8 cellular contexts compared by ENCODE assay signal in the genomic region with DNA sequence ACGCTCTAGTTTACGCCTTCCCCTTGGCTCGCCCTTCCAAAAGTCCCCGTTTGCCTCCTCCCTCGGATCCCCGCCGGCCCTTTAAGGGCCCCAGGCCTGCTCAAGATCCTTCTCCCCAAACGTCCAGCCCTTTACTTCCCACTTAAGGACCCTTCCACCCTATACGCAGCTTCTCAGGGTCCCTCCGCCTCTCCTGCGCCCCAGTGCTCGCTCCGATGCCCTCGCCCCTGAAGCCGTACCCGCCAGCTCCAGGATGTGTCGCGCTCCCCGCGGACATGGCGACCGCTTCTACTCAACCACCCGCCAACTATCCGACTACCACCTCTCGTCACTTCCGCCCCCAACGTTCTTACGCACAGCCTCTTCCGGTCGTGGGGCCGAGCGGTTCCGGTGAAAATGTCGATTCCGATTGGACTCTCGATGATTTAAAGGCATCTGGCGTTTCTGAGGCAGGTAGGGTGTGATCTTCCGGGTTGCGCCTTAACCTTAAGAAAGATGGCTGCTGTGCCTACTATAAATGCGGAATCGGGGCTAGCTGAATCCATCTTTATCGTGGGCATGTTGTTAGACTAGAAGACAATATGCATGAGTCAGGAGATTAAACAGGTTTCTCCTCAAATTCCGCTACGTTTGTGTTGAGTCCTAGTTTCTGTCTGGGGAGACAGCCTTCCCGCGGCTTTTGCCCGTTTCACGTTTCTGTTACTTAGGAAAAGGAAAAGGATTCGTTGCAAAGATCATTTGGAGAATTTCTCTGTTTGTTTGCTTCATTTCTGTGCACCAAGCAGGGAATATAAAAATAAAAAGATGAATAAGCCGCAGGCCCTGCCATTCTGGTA. TPM values are rescaled to one million over a fixed set of nuclear protein-coding genes. Genes with fewer than 3 reads are reported as not detected.
DNase-seq lines count a peak whose midpoint lies in the region; ATAC-seq and TF ChIP-seq lines count a peak whose summit lies in the region.

A gene (minus strand): TSS at position 317 of the 836 bp plus-strand sequence. CDS start 40 bp downstream, at position 277.

- H3K27ac Mint-ChIP-seq in activated T-cell treated with anti-CD3 and anti-CD28 coated beads, Interleukin-2, amount 50 U/mL, for 24 hours, result no peak within 1 kb of the TSS

- no peak for TF ChIP-seq EP300 in esophagus muscularis mucosa (IDR thresholded peaks at IDR 0.05)

- H3K36me3 Mint-ChIP-seq in activated T-cell treated with anti-CD3 and anti-CD28 coated beads, Interleukin-2, amount 50 U/mL, for 24 hours (ENCODE audit: low read depth), result peaks cover 4% of the 10 kb centered on the region

- H3K4me1 Mint-ChIP-seq in activated T-cell treated with anti-CD3 and anti-CD28 coated beads, Interleukin-2, amount 50 U/mL, for 24 hours (ENCODE audit: low read depth), result peaks cover 37% of the 10 kb centered on the region

- H3K9me3 ChIP-seq in esophagus muscularis mucosa (no peaks in the 10 kb centered on the region), muscle layer of duodenum (ENCODE audit: control insufficient read depth in 1 of 2, low read length in 2 of 2) (no peaks in the 10 kb centered on the region)

- DNase-seq in DMS79 (lab: John Stamatoyannopoulos, UW), result peak; percentile 99
- DNase-seq in KBM-7, result peak; percentile 99
- DNase-seq in activated T-cell treated with anti-CD3 and anti-CD28 coated beads, Interleukin-2, amount 50 U/mL, for 24 hours, result peak; percentile 91
- DNase-seq in esophagus muscularis mucosa (ENCODE audit: extremely low spot score), result peak; percentile 99
- peak; percentile 87 to 90 for DNase-seq in stimulated activated CD8-positive, alpha-beta memory T cell treated with anti-CD3 and anti-CD28 coated beads, Interleukin-7, amount 100 ng/mL, for 48 hours (ENCODE audit: extremely low read depth in 1 of 2, low read depth in 1 of 2)

- H3K9me3 Mint-ChIP-seq in activated T-cell treated with anti-CD3 and anti-CD28 coated beads, Interleukin-2, amount 50 U/mL, for 24 hours, result no peaks in the 10 kb centered on the region

- H3K27me3 Mint-ChIP-seq in activated T-cell treated with anti-CD3 and anti-CD28 coated beads, Interleukin-2, amount 50 U/mL, for 24 hours, result no peaks in the 10 kb centered on the region

- in situ Hi-C loops in KBM-7 (cut with MboI; ENCODE audit: low pct_unique_long_range_greater_than_20kb, low sequenced_read_pairs), result no loop called here

- ATAC-seq in GM21717 (IDR thresholded peaks at IDR 0.05; ENCODE audit: unreplicated experiment), result peak; percentile 82

- TF ChIP-seq CTCF in esophagus muscularis mucosa (IDR thresholded peaks at IDR 0.05), result peak in 2 of 3 experiments; percentile 11 to 27

- intact Hi-C loops in esophagus muscularis mucosa (cut with DNase I), result no loop called here

- WGBS in esophagus muscularis mucosa, result under 1% methylated on average over 49 of the region's 50 CpGs

- TF ChIP-seq POLR2A in esophagus muscularis mucosa (IDR thresholded peaks at IDR 0.05; ENCODE audit: low read depth), result peak; percentile 95

- H3K4me1 ChIP-seq in esophagus muscularis mucosa (peaks cover 54 to 68% (median 65%) of the 10 kb centered on the region in 4 donors), muscle layer of duodenum (ENCODE audit: control insufficient read depth in 1 of 2, insufficient read depth in 2 of 2, low read length in 2 of 2) (peaks cover 21 to 48% of the 10 kb centered on the region in 2 donors)

- H3K27me3 ChIP-seq in esophagus muscularis mucosa (no peaks in the 10 kb centered on the region), muscle layer of duodenum (ENCODE audit: low read depth, low read length) (no peaks in the 10 kb centered on the region)

- H3K27ac ChIP-seq in esophagus muscularis mucosa (replicated peaks in 1 of 4), result peak within 1 kb of the TSS; percentile 85 to 94 (median 88)
- peak within 1 kb of the TSS; percentile 94 for H3K27ac ChIP-seq in muscle layer of duodenum (ENCODE audit: low read length)

- H3K4me3 ChIP-seq in esophagus muscularis mucosa, result peak within 1 kb of the TSS; percentile 61 to 85 (median 76)
- H3K4me3 ChIP-seq in muscle layer of duodenum (ENCODE audit: low read depth in 1 of 2, low read length in 2 of 2), result peak within 1 kb of the TSS; percentile 75 to 99

- H3K36me3 ChIP-seq in esophagus muscularis mucosa (peaks cover 13 to 43% (median 31%) of the 10 kb centered on the region in 4 donors), muscle layer of duodenum (ENCODE audit: control insufficient read depth in 1 of 2, insufficient read depth in 2 of 2, low read length in 2 of 2) (peaks cover 12 to 14% of the 10 kb centered on the region in 2 donors)

- no peak within 1 kb of the TSS for H3K4me3 Mint-ChIP-seq in activated T-cell treated with anti-CD3 and anti-CD28 coated beads, Interleukin-2, amount 50 U/mL, for 24 hours

TF ChIP-seq in PFSK-1, 5 proteins besides CTCF, POLR2A, EP300 and RAD21:
- TF ChIP-seq, protein P1, sequence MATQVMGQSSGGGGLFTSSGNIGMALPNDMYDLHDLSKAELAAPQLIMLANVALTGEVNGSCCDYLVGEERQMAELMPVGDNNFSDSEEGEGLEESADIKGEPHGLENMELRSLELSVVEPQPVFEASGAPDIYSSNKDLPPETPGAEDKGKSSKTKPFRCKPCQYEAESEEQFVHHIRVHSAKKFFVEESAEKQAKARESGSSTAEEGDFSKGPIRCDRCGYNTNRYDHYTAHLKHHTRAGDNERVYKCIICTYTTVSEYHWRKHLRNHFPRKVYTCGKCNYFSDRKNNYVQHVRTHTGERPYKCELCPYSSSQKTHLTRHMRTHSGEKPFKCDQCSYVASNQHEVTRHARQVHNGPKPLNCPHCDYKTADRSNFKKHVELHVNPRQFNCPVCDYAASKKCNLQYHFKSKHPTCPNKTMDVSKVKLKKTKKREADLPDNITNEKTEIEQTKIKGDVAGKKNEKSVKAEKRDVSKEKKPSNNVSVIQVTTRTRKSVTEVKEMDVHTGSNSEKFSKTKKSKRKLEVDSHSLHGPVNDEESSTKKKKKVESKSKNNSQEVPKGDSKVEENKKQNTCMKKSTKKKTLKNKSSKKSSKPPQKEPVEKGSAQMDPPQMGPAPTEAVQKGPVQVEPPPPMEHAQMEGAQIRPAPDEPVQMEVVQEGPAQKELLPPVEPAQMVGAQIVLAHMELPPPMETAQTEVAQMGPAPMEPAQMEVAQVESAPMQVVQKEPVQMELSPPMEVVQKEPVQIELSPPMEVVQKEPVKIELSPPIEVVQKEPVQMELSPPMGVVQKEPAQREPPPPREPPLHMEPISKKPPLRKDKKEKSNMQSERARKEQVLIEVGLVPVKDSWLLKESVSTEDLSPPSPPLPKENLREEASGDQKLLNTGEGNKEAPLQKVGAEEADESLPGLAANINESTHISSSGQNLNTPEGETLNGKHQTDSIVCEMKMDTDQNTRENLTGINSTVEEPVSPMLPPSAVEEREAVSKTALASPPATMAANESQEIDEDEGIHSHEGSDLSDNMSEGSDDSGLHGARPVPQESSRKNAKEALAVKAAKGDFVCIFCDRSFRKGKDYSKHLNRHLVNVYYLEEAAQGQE (IDR thresholded peaks at IDR 0.05; ENCODE audit: insufficient read depth in 1 of 2, low read depth in 2 of 2, low read length in 2 of 2), result peak; percentile 1 to 24; a peak in 1 of 4 replicates
- TF ChIP-seq FOXP2 (optimal IDR thresholded peaks at IDR 0.05; ENCODE audit: borderline replicate concordance, extremely low read depth, extremely low read length, insufficient read depth) (no peak), TAF1 (IDR thresholded peaks at IDR 0.05; ENCODE audit: borderline replicate concordance, insufficient read depth, low read length) (peak; percentile 89), POLR2AphosphoS5 (IDR thresholded peaks at IDR 0.05; ENCODE audit: low read depth, low read length) (peak; percentile 95), SIN3A (IDR thresholded peaks at IDR 0.05; ENCODE audit: borderline replicate concordance, insufficient read depth, low read length) (0 out of 2 replicates have a peak, but pooled peaks have one; percentile 47)

RNA-seq across cellular contexts. Expression of the gene that starts here (rescaled TPM):
- 21.8 TPM for polyA plus RNA-seq in PFSK-1 (2012; ENCODE audit: insufficient read length, low read depth)
- 10 to 100 TPM; 25.8 to 41.5 (median 29.2) TPM for total RNA-seq in esophagus muscularis mucosa

Comparison
In these comparisons a context has a peak if more than half of its experiments do, and no peak if none do; other contexts are left out.
1. Peak in every context shown above with its lines: DNase-seq, ATAC-seq, H3K4me3 ChIP-seq and H3K27ac ChIP-seq.